Comparison of ENCODE assay signal across 19 cellular contexts in the genomic region with DNA sequence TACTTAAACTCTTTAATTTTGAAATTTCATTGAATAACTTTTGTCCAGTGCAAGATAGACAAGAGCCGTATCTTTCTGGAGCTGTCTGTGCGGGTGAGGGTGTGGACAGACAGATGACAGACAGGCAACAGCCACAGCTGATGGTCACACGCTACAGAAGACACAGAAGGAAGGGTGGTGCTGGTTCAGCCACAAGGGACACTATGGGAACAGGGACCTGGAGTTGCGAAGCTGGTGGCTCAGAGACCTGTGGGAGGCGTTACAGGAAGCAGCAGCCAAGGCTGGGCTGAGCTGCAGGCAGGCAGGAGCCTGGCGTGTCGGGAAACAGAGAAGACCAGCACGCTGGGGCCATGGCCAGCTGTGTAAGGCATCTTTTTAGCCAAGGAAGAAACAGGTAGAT.
DNase-seq lines count a peak whose midpoint lies in the region; ATAC-seq and TF ChIP-seq lines count a peak whose summit lies in the region.
"Had no signal": no experiment of that assay in that cellular context is flagged by ENCODE, and none has a peak within 500 bp of the region (broad histone marks: within the 10 kb centered on the region; RNA-seq: fewer than 3 reads in every experiment).

No MANE protein-coding gene starts in this region.

- no peaks in the 10 kb centered on the region for H3K9me3 ChIP-seq in mucosa of descending colon
- H3K9me3 ChIP-seq in A673 (ENCODE audit: low read depth, low read length, poor library complexity, severe bottlenecking): no peaks in the 10 kb centered on the region
- H3K9me3 ChIP-seq: tibial artery had no signal

- POLR2A ChIA-PET in activated B cell treated with CpG ODN at 0.5 μM for 24 hours (lab: Charles Lee): no interaction called here
- POLR2A ChIA-PET in A673 (lab: Charles Lee; ENCODE audit: low non-redundant PET): no interaction called here

- no TSS peak for BruUV-seq in A673 (replicated peaks; lab: Mats Ljungman, UMichigan)

- H3K36me3 Mint-ChIP-seq in activated B cell treated with CpG ODN at 0.5 μM for 24 hours (ENCODE audit: low read depth): no peaks in the 10 kb centered on the region
- H3K36me3 Mint-ChIP-seq: activated naive CD8-positive, alpha-beta T cell treated with anti-CD3 and anti-CD28 coated beads for 36 hours; IgD-negative memory B cell; naive B cell had no signal

- peak overlapping the region; percentile 4 for H3K27ac Mint-ChIP-seq in activated B cell treated with CpG ODN at 0.5 μM for 24 hours
- H3K27ac Mint-ChIP-seq: activated naive CD8-positive, alpha-beta T cell treated with anti-CD3 and anti-CD28 coated beads for 36 hours had no signal

- H3K27me3 Mint-ChIP-seq in activated B cell treated with CpG ODN at 0.5 μM for 24 hours: peaks cover 25% of the 10 kb centered on the region
- H3K27me3 Mint-ChIP-seq: activated naive CD8-positive, alpha-beta T cell treated with anti-CD3 and anti-CD28 coated beads for 36 hours had no signal

- in situ Hi-C loops in KBM-7 (cut with MboI; ENCODE audit: low pct_unique_long_range_greater_than_20kb, low sequenced_read_pairs): no loop called here

- H3K9me3 Mint-ChIP-seq in activated B cell treated with CpG ODN at 0.5 μM for 24 hours: peaks cover 2% of the 10 kb centered on the region
- H3K9me3 Mint-ChIP-seq: activated naive CD8-positive, alpha-beta T cell treated with anti-CD3 and anti-CD28 coated beads for 36 hours had no signal

- CTCF ChIA-PET in activated B cell treated with CpG ODN at 0.5 μM for 24 hours (lab: Charles Lee) (interaction anchor here (1.1 kb wide), 1 partner anchor 14 kb away, joined by 3 read pairs; no protein-coding TSS in a partner anchor), A673 (lab: Charles Lee) (no interaction called here)

- H3K36me3 ChIP-seq in mucosa of descending colon (ENCODE audit: low read depth): no peaks in the 10 kb centered on the region
- no peaks in the 10 kb centered on the region for H3K36me3 ChIP-seq in A673 (ENCODE audit: insufficient read depth, low read length, poor library complexity, severe bottlenecking)
- H3K36me3 ChIP-seq: cardiac muscle cell, tibial artery had no signal

- ATAC-seq in activated B cell treated with CpG ODN at 0.5 μM for 24 hours (ENCODE audit: low read depth) (no peak), mucosa of descending colon (peak; percentile 44)
- no peak for ATAC-seq in activated CD4-positive, CD25-positive, alpha-beta regulatory T cell treated with anti-CD3 and anti-CD28 coated beads, Interleukin-2, amount 50 U/mL, for 24 hours

- H3K27ac ChIP-seq in A673 (ENCODE audit: low read depth, low read length, poor library complexity, severe bottlenecking): no peak overlapping the region
- H3K27ac ChIP-seq: C4-2B, cardiac muscle cell, RWPE1, tibial artery had no signal

- TF ChIP-seq CTCF in activated B cell treated with CpG ODN at 0.5 μM for 24 hours (IDR thresholded peaks at IDR 0.05): no peak
- TF ChIP-seq CTCF in mucosa of descending colon (IDR thresholded peaks at IDR 0.05): no peak
- TF ChIP-seq CTCF in A673 (conservative IDR thresholded peaks at IDR 0.05; ENCODE audit: low read depth, low read length): no peak

- DNase-seq in D341Med (ENCODE audit: low spot score) (peak; percentile 25), KBM-7 (peak; percentile 39), activated B cell treated with CpG ODN at 0.5 μM for 24 hours (no peak), mucosa of descending colon (no peak), H4 (ENCODE audit: low spot score) (no peak), anterior cingulate cortex (lab: John Stamatoyannopoulos, UW) (no peak), A673 (ENCODE audit: low spot score) (no peak)
- DNase-seq: activated CD8-positive, alpha-beta memory T cell treated with anti-CD3 and anti-CD28 coated beads, Interleukin-2, amount 50 U/mL, for 48 hours; activated naive CD8-positive, alpha-beta T cell treated with anti-CD3 and anti-CD28 coated beads for 36 hours; EL; naive B cell; NCI-H1436 treated with DMSO at 0.1 percent for 48 hours; NCI-H510A had no signal

- H3K4me3 Mint-ChIP-seq in activated B cell treated with CpG ODN at 0.5 μM for 24 hours: no peak overlapping the region
- H3K4me3 Mint-ChIP-seq: activated naive CD8-positive, alpha-beta T cell treated with anti-CD3 and anti-CD28 coated beads for 36 hours; IgD-negative memory B cell; naive B cell had no signal

- H3K4me1 Mint-ChIP-seq in activated B cell treated with CpG ODN at 0.5 μM for 24 hours: peaks cover 15% of the 10 kb centered on the region
- H3K4me1 Mint-ChIP-seq: activated naive CD8-positive, alpha-beta T cell treated with anti-CD3 and anti-CD28 coated beads for 36 hours had no signal

- H3K4me3 ChIP-seq in mucosa of descending colon (no peak overlapping the region), A673 (ENCODE audit: low read depth, low read length, poor library complexity, severe bottlenecking) (no peak overlapping the region)
- H3K4me3 ChIP-seq: cardiac muscle cell, tibial artery had no signal

- intact Hi-C loops in activated B cell treated with CpG ODN at 0.5 μM for 24 hours (cut with micrococcal nuclease): no loop called here
- intact Hi-C loops in mucosa of descending colon (cut with DNase I, micrococcal nuclease): no loop called here
- intact Hi-C loops in A673 (cut with micrococcal nuclease; ENCODE audit: unreplicated experiment): no loop called here

- H3K4me1 ChIP-seq in mucosa of descending colon (ENCODE audit: low read depth) (peaks cover 1% of the 10 kb centered on the region), A673 (ENCODE audit: insufficient read depth, low read length, poor library complexity, severe bottlenecking) (no peaks in the 10 kb centered on the region)
- H3K4me1 ChIP-seq: tibial artery had no signal

- no peaks in the 10 kb centered on the region for H3K27me3 ChIP-seq in A673 (replicated peaks; ENCODE audit: insufficient read depth, low read depth, low read length, poor library complexity)
- H3K27me3 ChIP-seq: cardiac muscle cell had no signal

Comparison
In these comparisons a context has a peak if more than half of its experiments do, and no peak if none do; other contexts are left out.
1. DNase-seq: peak in D341Med (single experiment) and KBM-7 (single experiment); none in activated B cell treated with CpG ODN at 0.5 μM for 24 hours (single experiment), mucosa of descending colon (0 of 3), H4 (single experiment), anterior cingulate cortex (0 of 58) and A673 (single experiment).